In the genomic region with DNA sequence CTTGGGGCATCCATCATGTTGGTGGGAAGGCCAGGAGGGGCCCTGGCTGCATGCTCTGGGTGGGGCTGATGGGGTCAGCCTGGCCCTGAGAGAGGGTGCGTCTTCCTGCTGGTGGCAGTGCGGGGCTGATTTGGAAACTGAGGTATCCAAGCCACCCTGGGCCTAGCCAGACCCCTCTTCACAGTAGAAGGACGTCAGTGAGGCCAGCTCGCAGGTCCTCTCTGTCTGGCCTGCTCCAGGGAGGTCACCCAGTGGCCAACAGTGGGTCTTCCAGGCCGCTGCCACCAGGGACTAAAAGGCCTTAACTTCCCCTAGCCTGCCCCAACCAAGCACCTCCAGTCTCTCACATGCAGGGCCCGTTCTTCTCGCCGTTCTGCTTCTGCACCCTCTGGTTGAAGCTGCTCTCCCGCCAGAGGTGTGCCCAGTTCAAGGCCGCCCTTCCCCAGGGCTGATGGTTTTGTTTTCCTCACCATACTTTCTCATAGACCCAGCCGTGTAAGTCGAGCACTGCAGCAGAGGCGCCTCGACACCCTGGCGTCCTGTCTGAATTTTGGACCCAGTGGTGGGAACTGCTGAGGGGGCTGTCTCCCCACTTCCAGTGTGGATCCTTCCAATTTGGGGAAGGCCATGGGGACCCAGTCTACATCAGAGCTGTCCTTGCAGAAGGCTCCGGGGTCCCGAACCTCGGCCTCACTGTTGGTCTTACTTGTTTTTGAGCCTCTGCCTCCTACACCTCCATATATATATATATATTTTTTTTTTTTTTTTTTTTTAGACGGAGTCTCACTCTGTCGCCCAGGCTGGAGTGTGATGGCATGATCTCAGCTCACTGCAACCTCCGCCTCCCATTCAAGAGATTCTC, we compare ENCODE assay signal across 14 cellular contexts.
"Had no signal": no experiment of that assay in that cellular context is flagged by ENCODE, and none has a peak within 500 bp of the region (broad histone marks: within the 10 kb centered on the region; RNA-seq: fewer than 3 reads in every experiment).

No MANE protein-coding gene starts in this region.

- DNase-seq: effector memory CD8-positive, alpha-beta T cell; mucosa of descending colon; naive thymus-derived CD8-positive, alpha-beta T cell; ovary; stimulated activated CD4-positive, alpha-beta T cell treated with anti-CD3 and anti-CD28 coated beads, Interleukin-2, amount 100 ng/mL, for 48 hours; stimulated activated naive CD8-positive, alpha-beta T cell treated with anti-CD3 and anti-CD28 coated beads, Interleukin-15, Interleukin-2, amounts not matched to agents 100 U/mL and 50 U/mL, for 24 hours; tibial artery; upper lobe of left lung had no signal

- H3K27me3 Mint-ChIP-seq: naive thymus-derived CD8-positive, alpha-beta T cell had no signal

- H3K27ac ChIP-seq: foreskin keratinocyte, ovary, tibial artery, upper lobe of left lung, vagina had no signal

- H3K9me3 ChIP-seq: mucosa of descending colon, ovary, tibial artery, upper lobe of left lung, vagina had no signal

- H3K4me1 ChIP-seq: foreskin keratinocyte had no signal

- H3K4me3 ChIP-seq: mucosa of descending colon, ovary, smooth muscle cell, tibial artery, upper lobe of left lung, vagina had no signal

- H3K9me3 Mint-ChIP-seq: effector memory CD8-positive, alpha-beta T cell; naive thymus-derived CD8-positive, alpha-beta T cell had no signal

- FAIRE-seq: islet of Langerhans had no signal

- H3K4me1 Mint-ChIP-seq: naive thymus-derived CD8-positive, alpha-beta T cell had no signal

- H3K4me2 ChIP-seq: smooth muscle cell had no signal

- ATAC-seq: effector memory CD8-positive, alpha-beta T cell; left lobe of liver; mucosa of descending colon; naive thymus-derived CD8-positive, alpha-beta T cell; right cardiac atrium; stimulated activated naive CD8-positive, alpha-beta T cell treated with anti-CD3 and anti-CD28 coated beads, Interleukin-15, Interleukin-2, amounts not matched to agents 100 U/mL and 50 U/mL, for 24 hours had no signal

- H3K27ac Mint-ChIP-seq: effector memory CD8-positive, alpha-beta T cell had no signal

- H3K4me3 Mint-ChIP-seq: effector memory CD8-positive, alpha-beta T cell; naive thymus-derived CD8-positive, alpha-beta T cell had no signal

- H3K27me3 ChIP-seq: foreskin keratinocyte, ovary, tibial artery, upper lobe of left lung, vagina had no signal

- H3K36me3 ChIP-seq: ovary, tibial artery, upper lobe of left lung, vagina had no signal
